ENCODE assay signal across 1 cellular context in genomic region chr17:29958947-29959657, GRCh38.
TF ChIP-seq lines count a peak whose summit lies in the region.

No MANE protein-coding gene starts in this region.

TF ChIP-seq in GM23338, 12 proteins besides CTCF, POLR2A, EP300 and RAD21 (continued from another document):
- no peak for TF ChIP-seq ZNF462 (CRISPR knock-in tag; IDR thresholded peaks at IDR 0.05)
- TF ChIP-seq NANOG (IDR thresholded peaks at IDR 0.05; ENCODE audit: borderline replicate concordance) = no peak
- TF ChIP-seq REST (IDR thresholded peaks at IDR 0.05; ENCODE audit: unreplicated experiment) = no peak
- no peak for TF ChIP-seq JUNB (IDR thresholded peaks at IDR 0.05; ENCODE audit: unreplicated experiment)
- TF ChIP-seq ETS1 (IDR thresholded peaks at IDR 0.05) = no peak
- no peak for TF ChIP-seq ZNF114 (CRISPR knock-in tag; IDR thresholded peaks at IDR 0.05)
- no peak for TF ChIP-seq CREB1 (CRISPR knock-in tag; IDR thresholded peaks at IDR 0.05; ENCODE audit: low read depth)
- no peak for TF ChIP-seq STAT1 (IDR thresholded peaks at IDR 0.05; ENCODE audit: unreplicated experiment)
- TF ChIP-seq ZNF331 (CRISPR knock-in tag; IDR thresholded peaks at IDR 0.05; ENCODE audit: low read depth) = no peak
